Comparison of ENCODE assay signal across 9 cellular contexts in the genomic region with DNA sequence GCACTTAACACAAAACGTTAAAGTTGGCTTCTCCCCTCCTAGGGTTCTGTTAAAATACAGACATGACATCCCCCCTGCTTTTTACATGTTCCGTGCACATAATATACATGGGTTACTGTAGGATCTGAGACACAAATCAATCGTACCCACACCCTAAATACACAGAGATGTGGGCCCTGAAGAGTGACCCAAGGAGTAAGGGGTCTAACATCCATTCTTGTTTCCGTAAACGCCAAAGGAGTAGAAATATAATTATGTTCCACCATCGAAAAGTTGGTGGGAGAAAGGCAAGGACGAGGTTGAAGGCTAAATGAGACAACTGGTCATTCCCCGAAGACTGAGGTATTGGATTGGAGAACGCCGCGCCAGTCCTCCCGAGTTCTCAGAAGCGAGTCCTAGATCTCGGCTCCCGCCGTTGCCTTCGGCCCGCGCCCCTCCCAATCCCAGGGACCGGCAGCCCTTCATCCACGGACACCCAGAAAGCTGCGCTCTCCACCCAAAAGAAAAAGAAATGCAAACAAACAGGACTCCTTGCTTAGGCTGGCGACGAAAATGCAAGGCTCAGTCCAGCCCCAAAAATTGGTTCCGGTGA. TPM values are rescaled to one million over a fixed set of nuclear protein-coding genes. Genes with fewer than 3 reads are reported as not detected.
DNase-seq lines count a peak whose midpoint lies in the region; TF ChIP-seq lines count a peak whose summit lies in the region.
"Had no signal": no experiment of that assay in that cellular context is flagged by ENCODE, and none has a peak within 500 bp of the region (broad histone marks: within the 10 kb centered on the region; RNA-seq: fewer than 3 reads in every experiment).

No MANE protein-coding gene starts in this region.

- 5 to 14% (median 7%) methylated on average over 25 of the region's 25 CpGs for WGBS in spleen, 5 donors

- peaks cover 91% of the 10 kb centered on the region for H3K27me3 Mint-ChIP-seq in activated CD4-positive, alpha-beta memory T cell treated with anti-CD3 and anti-CD28 coated beads, Interleukin-2, amount 10 ng/mL, durations not matched to agents 7 days and 5 days

- no peak for TF ChIP-seq POLR2A in spleen (IDR thresholded peaks at IDR 0.05)

- H3K27ac ChIP-seq in right atrium auricular region (peak overlapping the region; percentile 65 to 67), spleen (no peak overlapping the region)

- H3K4me1 ChIP-seq in right atrium auricular region = peaks cover 0 to 42% of the 10 kb centered on the region in 2 donors
- peaks cover 8 to 63% (median 34%) of the 10 kb centered on the region in 6 donors for H3K4me1 ChIP-seq in spleen

- DNase-seq in GM20000 (ENCODE audit: low spot score) (peak; percentile 19), right atrium auricular region (ENCODE audit: low spot score) (no peak), spleen (no peak), DMS 273 (lab: John Stamatoyannopoulos, UW; ENCODE audit: unreplicated experiment) (no peak), middle frontal gyrus (ENCODE audit: extremely low spot score, low spot score) (no peak)
- no peak for DNase-seq in activated CD4-positive, alpha-beta memory T cell treated with anti-CD3 and anti-CD28 coated beads, Interleukin-2, amount 10 ng/mL, durations not matched to agents 7 days and 5 days
- DNase-seq in activated CD4-positive, CD25-positive, alpha-beta regulatory T cell (lab: John Stamatoyannopoulos, UW) = no peak
- no peak for DNase-seq in central memory CD4-positive, alpha-beta T cell

- peaks cover 38% of the 10 kb centered on the region for H3K36me3 Mint-ChIP-seq in activated CD4-positive, alpha-beta memory T cell treated with anti-CD3 and anti-CD28 coated beads, Interleukin-2, amount 10 ng/mL, durations not matched to agents 7 days and 5 days (ENCODE audit: low read depth)

- H3K27ac Mint-ChIP-seq in activated CD4-positive, alpha-beta memory T cell treated with anti-CD3 and anti-CD28 coated beads, Interleukin-2, amount 10 ng/mL, durations not matched to agents 7 days and 5 days = peak overlapping the region; percentile 45

- H3K9me3 Mint-ChIP-seq in activated CD4-positive, alpha-beta memory T cell treated with anti-CD3 and anti-CD28 coated beads, Interleukin-2, amount 10 ng/mL, durations not matched to agents 7 days and 5 days = peaks cover 3% of the 10 kb centered on the region

- intact Hi-C loops in spleen (cut with DNase I; ENCODE audit: low total_unique reads) = no loop called here

- peak overlapping the region; percentile 33 to 50 for H3K4me3 ChIP-seq in right atrium auricular region
- H3K4me3 ChIP-seq in spleen = peak overlapping the region in 7 of 8 donors; percentile 16 to 59 (median 30)

- H3K9me3 ChIP-seq in right atrium auricular region (no peaks in the 10 kb centered on the region), spleen (peaks cover 0 to 42% (median 0%) of the 10 kb centered on the region in 8 donors)

- peaks cover 12% of the 10 kb centered on the region for H3K4me1 Mint-ChIP-seq in activated CD4-positive, alpha-beta memory T cell treated with anti-CD3 and anti-CD28 coated beads, Interleukin-2, amount 10 ng/mL, durations not matched to agents 7 days and 5 days

- POLR2A ChIA-PET in activated CD4-positive, alpha-beta memory T cell treated with anti-CD3 and anti-CD28 coated beads, Interleukin-2, amount 10 ng/mL, durations not matched to agents 7 days and 5 days (lab: Charles Lee) = no interaction called here

- TF ChIP-seq CTCF in GM20000 (IDR thresholded peaks at IDR 0.05; ENCODE audit: extremely low read depth, missing control alignments) = no peak
- no peak for TF ChIP-seq CTCF in right atrium auricular region (IDR thresholded peaks at IDR 0.05)
- TF ChIP-seq CTCF in spleen (IDR thresholded peaks at IDR 0.05 in 8 of 11, conservative IDR thresholded peaks at IDR 0.05 in 3 of 11) = no peak

- H3K27me3 ChIP-seq in right atrium auricular region (peaks cover 54 to 64% of the 10 kb centered on the region in 2 donors), spleen (replicated peaks in 1 of 7) (peaks cover 18 to 100% (median 100%) of the 10 kb centered on the region in 7 donors)

- CTCF ChIA-PET in activated CD4-positive, alpha-beta memory T cell treated with anti-CD3 and anti-CD28 coated beads, Interleukin-2, amount 10 ng/mL, durations not matched to agents 7 days and 5 days (lab: Charles Lee) = no interaction called here

- peak overlapping the region; percentile 14 for H3K4me3 Mint-ChIP-seq in activated CD4-positive, alpha-beta memory T cell treated with anti-CD3 and anti-CD28 coated beads, Interleukin-2, amount 10 ng/mL, durations not matched to agents 7 days and 5 days

- H3K36me3 ChIP-seq in right atrium auricular region (no peaks in the 10 kb centered on the region), spleen (no peaks in the 10 kb centered on the region)

RNA-seq across cellular contexts. Expression of a gene that starts 1.2 kb away (rescaled TPM):
- not detected for total RNA-seq in activated CD4-positive, alpha-beta memory T cell treated with anti-CD3 and anti-CD28 coated beads, Interleukin-2, amount 10 ng/mL, durations not matched to agents 7 days and 5 days
- total RNA-seq in right atrium auricular region = 1 to 10 TPM; 2.1 to 3.6 TPM
- under 1 TPM in 4 of 7 donors, not detected in 3; 0.10 to 0.32 (median 0.15) TPM for total RNA-seq in spleen
- under 1 TPM in 2 of 3 donors, not detected in 1; 0.06 TPM for polyA plus RNA-seq in spleen
- total RNA-seq: T-helper 1 cell treated with Interleukin-12 subunit alpha and Interleukin-12 subunit beta and Interleukin-4 antibody, amounts not matched to agents 30 ng/mL and 1 ng/mL, for 36 hours had no signal

Comparison
In these comparisons a context has a peak if more than half of its experiments do, and no peak if none do; other contexts are left out.
1. H3K27ac ChIP-seq: peak in right atrium auricular region (2 of 2); none in spleen (0 of 8).